ENCODE assay signal across 10 cellular contexts in the genomic region with DNA sequence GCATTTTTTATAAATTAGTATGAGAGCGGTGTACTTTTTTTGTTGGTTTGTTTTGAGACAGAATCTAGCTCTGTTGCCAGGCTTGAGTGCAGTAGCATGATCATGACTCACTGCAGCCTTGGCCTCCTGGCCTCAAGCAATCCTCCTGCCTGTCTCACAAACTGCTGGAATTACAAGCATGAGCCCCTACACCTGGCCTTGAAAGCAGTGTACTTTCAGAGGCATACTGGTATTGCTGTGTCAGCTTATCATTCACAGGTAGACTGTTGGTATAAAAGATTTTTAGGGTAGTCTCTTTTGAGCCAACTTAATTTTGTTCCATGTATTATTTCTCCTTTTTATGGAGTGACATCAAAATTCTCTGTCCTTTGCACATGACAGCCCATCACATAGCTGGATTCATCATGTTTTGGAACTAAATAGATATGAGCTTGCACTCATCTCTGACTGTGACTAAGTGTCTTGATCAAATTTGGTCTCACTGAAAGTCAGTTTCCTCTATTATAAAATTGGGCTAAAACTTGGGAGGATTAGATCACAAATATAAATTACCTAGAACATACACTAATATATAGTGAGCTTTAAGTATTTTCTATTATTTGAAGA. TPM values are rescaled to one million over a fixed set of nuclear protein-coding genes. Genes with fewer than 3 reads are reported as not detected.
DNase-seq lines count a peak whose midpoint lies in the region; ATAC-seq and FAIRE-seq lines count a peak whose summit lies in the region.
"Had no signal": no experiment of that assay in that cellular context is flagged by ENCODE, and none has a peak within 500 bp of the region (broad histone marks: within the 10 kb centered on the region; RNA-seq: fewer than 3 reads in every experiment).

No MANE protein-coding gene starts in this region.

- H3K27ac Mint-ChIP-seq in stimulated activated effector memory CD8-positive, alpha-beta T cell treated with anti-CD3 and anti-CD28 coated beads, Interleukin-12 subunit alpha, Interleukin-12 subunit beta, amount 100 ng/mL, for 72 hours, result no peak overlapping the region

- no peak overlapping the region for H3K4me3 Mint-ChIP-seq in stimulated activated effector memory CD8-positive, alpha-beta T cell treated with anti-CD3 and anti-CD28 coated beads, Interleukin-12 subunit alpha, Interleukin-12 subunit beta, amount 100 ng/mL, for 72 hours

- no peaks in the 10 kb centered on the region for H3K4me1 Mint-ChIP-seq in stimulated activated effector memory CD8-positive, alpha-beta T cell treated with anti-CD3 and anti-CD28 coated beads, Interleukin-12 subunit alpha, Interleukin-12 subunit beta, amount 100 ng/mL, for 72 hours

- H3K36me3 Mint-ChIP-seq in stimulated activated effector memory CD8-positive, alpha-beta T cell treated with anti-CD3 and anti-CD28 coated beads, Interleukin-12 subunit alpha, Interleukin-12 subunit beta, amount 100 ng/mL, for 72 hours, result no peaks in the 10 kb centered on the region

- peaks cover 17% of the 10 kb centered on the region for H3K9me3 Mint-ChIP-seq in stimulated activated effector memory CD8-positive, alpha-beta T cell treated with anti-CD3 and anti-CD28 coated beads, Interleukin-12 subunit alpha, Interleukin-12 subunit beta, amount 100 ng/mL, for 72 hours

- peak; percentile 83 for ATAC-seq in sciatic nerve
- no peak for ATAC-seq in HG03135 (IDR thresholded peaks at IDR 0.05; ENCODE audit: unreplicated experiment)
- ATAC-seq in stimulated activated effector memory CD8-positive, alpha-beta T cell treated with anti-CD3 and anti-CD28 coated beads, Interleukin-12 subunit alpha, Interleukin-12 subunit beta, amount 100 ng/mL, for 72 hours, result no peak

- peak; percentile 94 for FAIRE-seq in G401.6 (lab: Jason Lieb, UNC)
- FAIRE-seq in GM19239 (lab: Jason Lieb, UNC), result no peak

- DNase-seq in T1000 (lab: John Stamatoyannopoulos, UW) (peak; percentile 47), glomerular visceral epithelial cell (ENCODE audit: extremely low spot score) (peak; percentile 72), sciatic nerve (ENCODE audit: low spot score) (no peak), GM19239 (ENCODE audit: insufficient read length, low spot score) (no peak), head of caudate nucleus (no peak)
- no peak for DNase-seq in stimulated activated effector memory CD8-positive, alpha-beta T cell treated with anti-CD3 and anti-CD28 coated beads, Interleukin-12 subunit alpha, Interleukin-12 subunit beta, amount 100 ng/mL, for 72 hours (ENCODE audit: low spot score in 2 of 2)
- DNase-seq: central memory CD4-positive, alpha-beta T cell; SHP77 treated with DMSO at 0.1 percent for 48 hours had no signal

- intact Hi-C loops in sciatic nerve (cut with DNase I), result no loop called here
- intact Hi-C loops in head of caudate nucleus (cut with DNase I), result no loop called here

RNA-seq across cellular contexts. Expression of a gene that starts 12.4 kb away (rescaled TPM):
- total RNA-seq in sciatic nerve, result not detected

Comparison
In these comparisons a context has a peak if more than half of its experiments do, and no peak if none do; other contexts are left out.
1. DNase-seq: peak in T1000 (single experiment) and glomerular visceral epithelial cell (single experiment); none in sciatic nerve (single experiment), stimulated activated effector memory CD8-positive, alpha-beta T cell treated with anti-CD3 and anti-CD28 coated beads, Interleukin-12 subunit alpha, Interleukin-12 subunit beta, amount 100 ng/mL, for 72 hours (0 of 2), GM19239 (single experiment) and head of caudate nucleus (0 of 42).